ENCODE assay signal across 1 cellular context in genomic region chr17:61312406-61313295, GRCh38.
TF ChIP-seq lines count a peak whose summit lies in the region.

No MANE protein-coding gene starts in this region.

TF ChIP-seq in GM23338, 12 proteins besides CTCF, POLR2A, EP300 and RAD21 (continued from another document):
- TF ChIP-seq REST (IDR thresholded peaks at IDR 0.05; ENCODE audit: unreplicated experiment): no peak
TF ChIP-seq in GM23338: peak in this region for 0.
